In genomic region chr18:7924616-7925015, GRCh38 we compare ENCODE assay signal across 19 cellular contexts.
DNase-seq lines count a peak whose midpoint lies in the region; ATAC-seq and TF ChIP-seq lines count a peak whose summit lies in the region.
"Had no signal": no experiment of that assay in that cellular context is flagged by ENCODE, and none has a peak within 500 bp of the region (broad histone marks: within the 10 kb centered on the region; RNA-seq: fewer than 3 reads in every experiment).

No MANE protein-coding gene starts in this region.

- POLR2A ChIA-PET in MCF 10A (lab: Yijun Ruan, JAX), result interaction anchor here (2.0 kb wide), 1 partner anchor 17 kb away, joined by 9 read pairs; no protein-coding TSS in a partner anchor

- TF ChIP-seq CTCF in MCF 10A (IDR thresholded peaks at IDR 0.05; ENCODE audit: unreplicated experiment), result no peak
- no peak for TF ChIP-seq CTCF in breast epithelium (IDR thresholded peaks at IDR 0.05)
- TF ChIP-seq CTCF in glutamatergic neuron (IDR thresholded peaks at IDR 0.05; ENCODE audit: partially characterized antibody, unreplicated experiment), result no peak

- H3K27me3 Mint-ChIP-seq in MCF 10A (ENCODE audit: insufficient read depth, unreplicated experiment), result no peaks in the 10 kb centered on the region
- H3K27me3 Mint-ChIP-seq in glutamatergic neuron (ENCODE audit: unreplicated experiment), result no peaks in the 10 kb centered on the region

- DNase-seq in MCF 10A (ENCODE audit: unreplicated experiment), result no peak
- DNase-seq in breast epithelium (ENCODE audit: low spot score in 2 of 2), result no peak
- DNase-seq in NCI-H82 (lab: John Stamatoyannopoulos, UW), result peak; percentile 65
- no peak for DNase-seq in glutamatergic neuron
- no peak for DNase-seq in NCI-H1092 (lab: John Stamatoyannopoulos, UW)
- DNase-seq in COLO829 (ENCODE audit: low spot score), result no peak
- DNase-seq: C1 segment of cervical spinal cord, DND-41, H7, Karpas-422, NCI-H1417 treated with DMSO at 0.1 percent for 48 hours, NCI-H2081 treated with DMSO at 0.1 percent for 48 hours, NCI-H226, NCI-H526 treated with DMSO at 0.1 percent for 48 hours, PC-3 had no signal

- peaks cover 0 to 18% of the 10 kb centered on the region in 2 donors for H3K9me3 ChIP-seq in breast epithelium

- H3K36me3 ChIP-seq in breast epithelium, result no peaks in the 10 kb centered on the region

- H3K9me3 Mint-ChIP-seq in MCF 10A (ENCODE audit: unreplicated experiment) (peaks cover 7% of the 10 kb centered on the region), glutamatergic neuron (ENCODE audit: unreplicated experiment) (no peaks in the 10 kb centered on the region)

- intact Hi-C loops in MCF 10A (cut with micrococcal nuclease), result loop anchor here (5.0 kb wide), 1 partner anchor 52 kb away; no protein-coding TSS in a partner anchor
- intact Hi-C loops in breast epithelium (cut with DNase I; ENCODE audit: low total_unique reads), result no loop called here

- no peak for TF ChIP-seq POLR2A in breast epithelium (IDR thresholded peaks at IDR 0.05)

- BruUV-seq in MCF 10A (replicated peaks; lab: Mats Ljungman, UMichigan), result no TSS peak

- no peak overlapping the region for H3K4me3 ChIP-seq in breast epithelium

- ATAC-seq in GM18873 (IDR thresholded peaks at IDR 0.05; ENCODE audit: low FRiP score, unreplicated experiment) (no peak), GM21737 (IDR thresholded peaks at IDR 0.05; ENCODE audit: unreplicated experiment) (no peak)
- ATAC-seq: PC-3, Right ventricle myocardium inferior had no signal

- H3K4me3 Mint-ChIP-seq in MCF 10A (ENCODE audit: unreplicated experiment) (no peak overlapping the region), glutamatergic neuron (ENCODE audit: unreplicated experiment) (peak overlapping the region; percentile 35)
- H3K4me3 Mint-ChIP-seq: T-helper 1 cell treated with Interleukin-12 subunit alpha and Interleukin-12 subunit beta and Interleukin-4 antibody, amounts not matched to agents 30 μg/mL and 1 μg/mL, for 36 hours had no signal

- H3K4me1 ChIP-seq in breast epithelium, result no peaks in the 10 kb centered on the region

- H3K4me1 Mint-ChIP-seq in MCF 10A (ENCODE audit: insufficient read depth, unreplicated experiment) (peaks cover 62% of the 10 kb centered on the region), glutamatergic neuron (ENCODE audit: low read depth, unreplicated experiment) (peaks cover 13% of the 10 kb centered on the region)

- H3K36me3 Mint-ChIP-seq in MCF 10A (ENCODE audit: insufficient read depth, unreplicated experiment), result peaks cover 24% of the 10 kb centered on the region
- H3K36me3 Mint-ChIP-seq in glutamatergic neuron (ENCODE audit: unreplicated experiment), result peaks cover 5% of the 10 kb centered on the region

- no peak overlapping the region for H3K27ac ChIP-seq in breast epithelium

- no peaks in the 10 kb centered on the region for H3K27me3 ChIP-seq in breast epithelium

- CTCF ChIA-PET in MCF 10A (lab: Yijun Ruan, JAX), result no interaction called here

- H3K27ac Mint-ChIP-seq in MCF 10A (ENCODE audit: low read depth, unreplicated experiment) (peak overlapping the region; percentile 96), glutamatergic neuron (ENCODE audit: unreplicated experiment) (peak overlapping the region; percentile 36)
- H3K27ac Mint-ChIP-seq: T-helper 1 cell treated with Interleukin-12 subunit alpha and Interleukin-12 subunit beta and Interleukin-4 antibody, amounts not matched to agents 30 μg/mL and 1 μg/mL, for 36 hours had no signal
